ENCODE assay signal across 1 cellular context in genomic region chr1:180603223-180603849, GRCh38.
TF ChIP-seq lines count a peak whose summit lies in the region.

No MANE protein-coding gene starts in this region.

TF ChIP-seq in K562, 482 proteins besides CTCF, POLR2A, EP300 and RAD21 (continued from another document and continues in another):
- TF ChIP-seq, protein P1, sequence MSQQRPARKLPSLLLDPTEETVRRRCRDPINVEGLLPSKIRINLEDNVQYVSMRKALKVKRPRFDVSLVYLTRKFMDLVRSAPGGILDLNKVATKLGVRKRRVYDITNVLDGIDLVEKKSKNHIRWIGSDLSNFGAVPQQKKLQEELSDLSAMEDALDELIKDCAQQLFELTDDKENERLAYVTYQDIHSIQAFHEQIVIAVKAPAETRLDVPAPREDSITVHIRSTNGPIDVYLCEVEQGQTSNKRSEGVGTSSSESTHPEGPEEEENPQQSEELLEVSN (IDR thresholded peaks at IDR 0.05; ENCODE audit: borderline replicate concordance in 1 of 2, extremely low read depth in 1 of 2, insufficient read depth in 1 of 2, insufficient read length in 1 of 2, low read depth in 1 of 2, low read length in 1 of 2, poor library complexity in 1 of 2, severe bottlenecking in 1 of 2) = peak in 1 of 2 experiments; percentile 27
- TF ChIP-seq ZNF639 (CRISPR knock-in tag; conservative IDR thresholded peaks at IDR 0.05 in 1 of 2, IDR thresholded peaks at IDR 0.05 in 1 of 2) (no peak), SMARCE1 (IDR thresholded peaks at IDR 0.05) (0 out of 2 replicates have a peak, but pooled peaks have one; percentile 14), AFF4 (CRISPR knock-in tag; IDR thresholded peaks at IDR 0.05) (0 out of 2 replicates have a peak, but pooled peaks have one; percentile 50), CBFA2T3 (IDR thresholded peaks at IDR 0.05) (peak; percentile 89), SMARCA4 (IDR thresholded peaks at IDR 0.05) (no peak), ZBTB43 (CRISPR knock-in tag; IDR thresholded peaks at IDR 0.05) (no peak), ARID4B (CRISPR knock-in tag; IDR thresholded peaks at IDR 0.05) (0 out of 2 replicates have a peak, but pooled peaks have one; percentile 34), SMAD3 (CRISPR knock-in tag; conservative IDR thresholded peaks at IDR 0.05) (no peak), ZNF232 (CRISPR knock-in tag; IDR thresholded peaks at IDR 0.05) (no peak), RCOR1 (IDR thresholded peaks at IDR 0.05; ENCODE audit: borderline replicate concordance in 1 of 2, low read depth in 2 of 2, low read length in 2 of 2) (peak in 1 of 2 experiments; percentile 46; a peak in 2 of 4 replicates), NRF1 (conservative IDR thresholded peaks at IDR 0.05 in 1 of 2, IDR thresholded peaks at IDR 0.05 in 1 of 2) (peak; percentile 12 to 40; a peak in 2 of 4 replicates), PYGO2 (tag; IDR thresholded peaks at IDR 0.05) (no peak), FOXA3 (CRISPR knock-in tag; conservative IDR thresholded peaks at IDR 0.05 in 1 of 2, IDR thresholded peaks at IDR 0.05 in 1 of 2) (peak in 1 of 2 experiments; percentile 15; a peak in 1 of 4 replicates), MTA3 (IDR thresholded peaks at IDR 0.05; ENCODE audit: borderline replicate concordance) (peak; percentile 62; the same call in 1 of the 2 replicates)
- TF ChIP-seq, protein P2, sequence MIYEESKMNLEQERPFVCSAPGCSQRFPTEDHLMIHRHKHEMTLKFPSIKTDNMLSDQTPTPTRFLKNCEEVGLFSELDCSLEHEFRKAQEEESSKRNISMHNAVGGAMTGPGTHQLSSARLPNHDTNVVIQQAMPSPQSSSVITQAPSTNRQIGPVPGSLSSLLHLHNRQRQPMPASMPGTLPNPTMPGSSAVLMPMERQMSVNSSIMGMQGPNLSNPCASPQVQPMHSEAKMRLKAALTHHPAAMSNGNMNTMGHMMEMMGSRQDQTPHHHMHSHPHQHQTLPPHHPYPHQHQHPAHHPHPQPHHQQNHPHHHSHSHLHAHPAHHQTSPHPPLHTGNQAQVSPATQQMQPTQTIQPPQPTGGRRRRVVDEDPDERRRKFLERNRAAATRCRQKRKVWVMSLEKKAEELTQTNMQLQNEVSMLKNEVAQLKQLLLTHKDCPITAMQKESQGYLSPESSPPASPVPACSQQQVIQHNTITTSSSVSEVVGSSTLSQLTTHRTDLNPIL (CRISPR knock-in tag; IDR thresholded peaks at IDR 0.05) = no peak
- TF ChIP-seq, protein P3, sequence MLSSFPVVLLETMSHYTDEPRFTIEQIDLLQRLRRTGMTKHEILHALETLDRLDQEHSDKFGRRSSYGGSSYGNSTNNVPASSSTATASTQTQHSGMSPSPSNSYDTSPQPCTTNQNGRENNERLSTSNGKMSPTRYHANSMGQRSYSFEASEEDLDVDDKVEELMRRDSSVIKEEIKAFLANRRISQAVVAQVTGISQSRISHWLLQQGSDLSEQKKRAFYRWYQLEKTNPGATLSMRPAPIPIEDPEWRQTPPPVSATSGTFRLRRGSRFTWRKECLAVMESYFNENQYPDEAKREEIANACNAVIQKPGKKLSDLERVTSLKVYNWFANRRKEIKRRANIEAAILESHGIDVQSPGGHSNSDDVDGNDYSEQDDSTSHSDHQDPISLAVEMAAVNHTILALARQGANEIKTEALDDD (IDR thresholded peaks at IDR 0.05) = 0 out of 2 replicates have a peak, but pooled peaks have one; percentile 1
- TF ChIP-seq, protein P4, sequence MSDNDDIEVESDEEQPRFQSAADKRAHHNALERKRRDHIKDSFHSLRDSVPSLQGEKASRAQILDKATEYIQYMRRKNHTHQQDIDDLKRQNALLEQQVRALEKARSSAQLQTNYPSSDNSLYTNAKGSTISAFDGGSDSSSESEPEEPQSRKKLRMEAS (CRISPR knock-in tag; IDR thresholded peaks at IDR 0.05) = 0 out of 2 replicates have a peak, but pooled peaks have one; percentile 34
- TF ChIP-seq, protein P5, sequence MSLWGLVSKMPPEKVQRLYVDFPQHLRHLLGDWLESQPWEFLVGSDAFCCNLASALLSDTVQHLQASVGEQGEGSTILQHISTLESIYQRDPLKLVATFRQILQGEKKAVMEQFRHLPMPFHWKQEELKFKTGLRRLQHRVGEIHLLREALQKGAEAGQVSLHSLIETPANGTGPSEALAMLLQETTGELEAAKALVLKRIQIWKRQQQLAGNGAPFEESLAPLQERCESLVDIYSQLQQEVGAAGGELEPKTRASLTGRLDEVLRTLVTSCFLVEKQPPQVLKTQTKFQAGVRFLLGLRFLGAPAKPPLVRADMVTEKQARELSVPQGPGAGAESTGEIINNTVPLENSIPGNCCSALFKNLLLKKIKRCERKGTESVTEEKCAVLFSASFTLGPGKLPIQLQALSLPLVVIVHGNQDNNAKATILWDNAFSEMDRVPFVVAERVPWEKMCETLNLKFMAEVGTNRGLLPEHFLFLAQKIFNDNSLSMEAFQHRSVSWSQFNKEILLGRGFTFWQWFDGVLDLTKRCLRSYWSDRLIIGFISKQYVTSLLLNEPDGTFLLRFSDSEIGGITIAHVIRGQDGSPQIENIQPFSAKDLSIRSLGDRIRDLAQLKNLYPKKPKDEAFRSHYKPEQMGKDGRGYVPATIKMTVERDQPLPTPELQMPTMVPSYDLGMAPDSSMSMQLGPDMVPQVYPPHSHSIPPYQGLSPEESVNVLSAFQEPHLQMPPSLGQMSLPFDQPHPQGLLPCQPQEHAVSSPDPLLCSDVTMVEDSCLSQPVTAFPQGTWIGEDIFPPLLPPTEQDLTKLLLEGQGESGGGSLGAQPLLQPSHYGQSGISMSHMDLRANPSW (CRISPR knock-in tag; IDR thresholded peaks at IDR 0.05) = 0 out of 2 replicates have a peak, but pooled peaks have one; percentile 32
